ENCODE assay signal across 12 cellular contexts in the genomic region with DNA sequence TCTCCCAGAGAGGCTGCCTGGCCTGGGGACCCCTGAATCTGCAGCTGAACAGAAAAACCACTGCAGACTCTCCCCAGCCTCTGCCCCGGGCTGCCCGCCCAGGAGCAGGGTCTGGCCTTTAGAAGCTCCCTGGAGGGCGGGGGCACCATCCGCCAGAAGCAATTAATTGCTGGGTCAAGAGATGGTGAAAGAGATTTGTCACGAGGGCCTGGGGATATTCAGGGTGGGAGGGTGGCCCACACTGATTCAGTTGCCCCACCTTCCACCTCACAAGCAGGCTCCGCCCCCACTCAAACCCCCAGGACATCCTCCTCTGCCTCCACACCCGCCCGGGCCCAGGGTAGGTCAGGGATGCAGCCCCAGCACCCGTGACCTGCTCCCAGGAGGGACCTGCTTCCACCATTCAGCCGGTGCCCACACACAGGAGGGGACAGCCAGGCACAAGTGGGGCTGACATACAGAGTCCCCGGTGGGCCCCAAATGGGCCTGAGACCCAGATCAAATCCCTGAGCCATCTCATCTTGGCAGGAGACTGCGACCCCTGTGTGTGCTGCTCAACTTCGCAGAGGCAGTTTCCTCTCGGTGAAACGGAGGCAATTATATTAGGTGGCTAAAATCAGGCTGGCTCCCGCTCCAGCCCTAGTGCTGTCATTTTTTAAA. TPM values are rescaled to one million over a fixed set of nuclear protein-coding genes. Genes with fewer than 3 reads are reported as not detected.
A peak's percentile ranks its signal among the peaks of the same experiment; 100 is the strongest.
DNase-seq lines count a peak whose midpoint lies in the region; ATAC-seq and TF ChIP-seq lines count a peak whose summit lies in the region.
"Had no signal": no experiment of that assay in that cellular context is flagged by ENCODE, and none has a peak within 500 bp of the region (broad histone marks: within the 10 kb centered on the region; RNA-seq: fewer than 3 reads in every experiment).

No MANE protein-coding gene starts in this region.

- 57 to 77% (median 61%) methylated on average over 10 to 16 of the region's 16 CpGs for WGBS in adrenal gland, 4 donors

- POLR2A ChIA-PET in CD4-positive, alpha-beta T cell (lab: Charles Lee), result no interaction called here

- peaks cover 5% of the 10 kb centered on the region; the same call in 1 of the 2 replicates for H3K36me3 ChIP-seq in HUES6 (ENCODE audit: control insufficient read depth, insufficient read depth, low read length)
- H3K36me3 ChIP-seq in adrenal gland (replicated peaks in 1 of 2), result no peaks in the 10 kb centered on the region
- H3K36me3 ChIP-seq: stomach had no signal

- H3K9ac ChIP-seq in HUES6 (ENCODE audit: low read length), result peak overlapping the region; percentile 26

- H3K9me3 Mint-ChIP-seq in CD4-positive, alpha-beta T cell, result no peaks in the 10 kb centered on the region
- H3K9me3 Mint-ChIP-seq in nephron, result no peaks in the 10 kb centered on the region
- H3K9me3 Mint-ChIP-seq: activated naive CD4-positive, alpha-beta T cell treated with anti-CD3 and anti-CD28 coated beads, Interleukin-2, amount 50 U/mL, for 72 hours had no signal

- H3K4me1 ChIP-seq in HUES6 (ENCODE audit: control insufficient read depth, insufficient read depth, low read length), result peaks cover 61% of the 10 kb centered on the region
- H3K4me1 ChIP-seq in adrenal gland (replicated peaks in 1 of 2), result peaks cover 49 to 73% of the 10 kb centered on the region in 2 donors

- intact Hi-C loops in CD4-positive, alpha-beta T cell (cut with DNase I, micrococcal nuclease), result loop anchor here in 1 of 2 experiments (10.0 kb wide), 1 partner anchor 150 kb away; no protein-coding TSS in a partner anchor
- intact Hi-C loops in adrenal gland (cut with DNase I), result no loop called here

- H3K27ac Mint-ChIP-seq in CD4-positive, alpha-beta T cell, result peak overlapping the region; percentile 83
- peak overlapping the region; percentile 68 to 94 (median 92) for H3K27ac Mint-ChIP-seq in nephron
- H3K27ac Mint-ChIP-seq: activated CD4-positive, alpha-beta T cell treated with anti-CD3 and anti-CD28 coated beads for 36 hours had no signal

- TF ChIP-seq POLR2A in adrenal gland (IDR thresholded peaks at IDR 0.05), result no peak

- no peaks in the 10 kb centered on the region for H3K36me3 Mint-ChIP-seq in CD4-positive, alpha-beta T cell (ENCODE audit: low read depth)
- no peaks in the 10 kb centered on the region for H3K36me3 Mint-ChIP-seq in nephron (ENCODE audit: low read depth)
- H3K36me3 Mint-ChIP-seq: activated naive CD4-positive, alpha-beta T cell treated with anti-CD3 and anti-CD28 coated beads, Interleukin-2, amount 50 U/mL, for 72 hours had no signal

- H3K4me3 Mint-ChIP-seq in CD4-positive, alpha-beta T cell, result no peak overlapping the region
- H3K4me3 Mint-ChIP-seq in nephron, result peak overlapping the region in 1 of 3 experiments; percentile 42

- H3K4me1 Mint-ChIP-seq in CD4-positive, alpha-beta T cell (ENCODE audit: low read depth), result peaks cover 62% of the 10 kb centered on the region
- H3K4me1 Mint-ChIP-seq in nephron, result peaks cover 54% of the 10 kb centered on the region

- ATAC-seq in CD4-positive, alpha-beta T cell (ENCODE audit: poor library complexity), result no peak
- ATAC-seq in HG03460 (IDR thresholded peaks at IDR 0.05; ENCODE audit: unreplicated experiment), result no peak
- ATAC-seq: activated CD4-positive, alpha-beta T cell treated with anti-CD3 and anti-CD28 coated beads for 36 hours; Right ventricle myocardium inferior had no signal

- H3K4me3 ChIP-seq in HUES6 (ENCODE audit: low read depth, low read length) (peak overlapping the region; percentile 25; the same call in 1 of the 2 replicates), adrenal gland (no peak overlapping the region)

- no peak overlapping the region for H3K27ac ChIP-seq in CD4-positive, alpha-beta T cell (ENCODE audit: low read depth, low read length)
- H3K27ac ChIP-seq in HUES6 (ENCODE audit: low read depth, low read length) (peak overlapping the region; percentile 68), adrenal gland (peak overlapping the region in 4 of 5 donors; percentile 74 to 91 (median 84))

- no peaks in the 10 kb centered on the region for H3K27me3 ChIP-seq in CD4-positive, alpha-beta T cell (ENCODE audit: control insufficient read depth, insufficient read depth, low read length)
- H3K27me3 ChIP-seq in HUES6 (ENCODE audit: control insufficient read depth, insufficient read depth, low read length) (no peaks in the 10 kb centered on the region), adrenal gland (no peaks in the 10 kb centered on the region)
- H3K27me3 ChIP-seq: stomach had no signal

- no peak for TF ChIP-seq CTCF in CD4-positive, alpha-beta T cell (IDR thresholded peaks at IDR 0.05)
- TF ChIP-seq CTCF in adrenal gland (IDR thresholded peaks at IDR 0.05), result no peak
- no peak for TF ChIP-seq CTCF in nephron (IDR thresholded peaks at IDR 0.05; ENCODE audit: unreplicated experiment in 3 of 3)

- CTCF ChIA-PET in CD4-positive, alpha-beta T cell (lab: Charles Lee), result no interaction called here

- no peaks in the 10 kb centered on the region for H3K9me3 ChIP-seq in CD4-positive, alpha-beta T cell (ENCODE audit: control insufficient read depth, low read length)
- no peaks in the 10 kb centered on the region for H3K9me3 ChIP-seq in HUES6 (ENCODE audit: control insufficient read depth, insufficient read depth, low read depth, low read length)
- H3K9me3 ChIP-seq in adrenal gland (replicated peaks in 1 of 3), result no peaks in the 10 kb centered on the region
- H3K9me3 ChIP-seq: stomach had no signal

- no peak for DNase-seq in CD4-positive, alpha-beta T cell
- no peak for DNase-seq in adrenal gland
- no peak for DNase-seq in effector CD8-positive, alpha-beta T cell (lab: John Stamatoyannopoulos, UW)
- DNase-seq in OCI-M2 (lab: John Stamatoyannopoulos, UW; ENCODE audit: unreplicated experiment), result no peak
- no peak for DNase-seq in NCI-H2171 (lab: John Stamatoyannopoulos, UW)
- DNase-seq: activated CD4-positive, alpha-beta T cell treated with anti-CD3 and anti-CD28 coated beads for 36 hours; stomach had no signal

- H3K27me3 Mint-ChIP-seq in CD4-positive, alpha-beta T cell, result no peaks in the 10 kb centered on the region
- H3K27me3 Mint-ChIP-seq in nephron (ENCODE audit: low read depth), result no peaks in the 10 kb centered on the region
- H3K27me3 Mint-ChIP-seq: activated CD4-positive, alpha-beta T cell treated with anti-CD3 and anti-CD28 coated beads for 36 hours had no signal

RNA-seq across cellular contexts. Expression of a gene that starts 23.0 kb away (rescaled TPM):
- total RNA-seq in CD4-positive, alpha-beta T cell, result 100 to 1,000 TPM; 133 to 140 TPM
- 100 to 1,000 TPM in 7 of 8 donors, 10 to 100 TPM in 1; 85.3 to 243 (median 199) TPM for total RNA-seq in adrenal gland
- polyA plus RNA-seq in adrenal gland, result 100 to 1,000 TPM in 1 of 3 donors, 10 to 100 TPM in 2; 28.3 to 194 (median 53.3) TPM
